ENCODE assay signal across 8 cellular contexts in the genomic region with DNA sequence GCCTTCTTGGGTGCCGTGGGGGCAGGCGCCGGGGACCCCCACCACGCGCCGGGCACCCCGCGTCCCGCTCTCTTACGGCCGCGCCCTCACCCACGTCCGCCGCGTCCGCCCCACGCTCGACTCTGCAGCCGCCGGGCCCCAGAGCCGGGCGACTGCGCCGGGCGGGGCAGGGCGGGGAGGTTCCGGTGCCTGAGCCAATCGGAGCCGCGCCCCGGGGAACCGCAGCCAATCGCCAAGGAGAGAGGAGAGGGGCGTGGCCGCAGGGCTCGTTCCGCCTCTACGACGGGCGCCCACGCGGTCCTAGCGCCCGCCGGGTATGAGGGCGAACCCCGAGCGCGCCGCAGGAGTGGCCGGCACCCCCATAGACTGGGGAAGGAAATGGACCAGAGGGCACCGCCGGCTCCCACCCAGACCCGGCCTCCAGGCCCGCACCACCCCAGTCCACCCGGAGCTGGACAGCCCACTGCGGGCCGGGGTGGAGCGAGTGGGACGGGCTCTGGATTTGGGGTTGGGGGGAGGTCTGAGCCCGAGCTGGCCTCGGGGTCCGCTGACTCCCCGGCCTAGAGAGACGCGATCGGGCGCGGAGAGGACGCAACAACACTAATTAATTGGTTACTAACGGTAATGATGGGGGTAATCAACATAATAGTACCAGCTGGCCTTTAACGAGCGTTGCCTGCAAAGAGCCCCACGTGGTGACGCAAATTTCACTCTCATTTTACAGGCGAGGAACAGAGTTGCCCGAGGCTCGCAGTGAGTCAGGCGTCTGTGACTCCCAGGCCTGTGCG. TPM values are rescaled to one million over a fixed set of nuclear protein-coding genes. Genes with fewer than 3 reads are reported as not detected.
DNase-seq lines count a peak whose midpoint lies in the region; ATAC-seq and TF ChIP-seq lines count a peak whose summit lies in the region.

A gene (minus strand): TSS at position 126 of the 788 bp plus-strand sequence. CDS start 183 bp downstream, outside the sequence.

- no peak for TF ChIP-seq CTCF in esophagus squamous epithelium (IDR thresholded peaks at IDR 0.05)

- H3K27me3 ChIP-seq in esophagus squamous epithelium: no peaks in the 10 kb centered on the region

- no peaks in the 10 kb centered on the region for H3K36me3 Mint-ChIP-seq in naive B cell
- H3K36me3 Mint-ChIP-seq in stimulated activated effector memory CD8-positive, alpha-beta T cell treated with anti-CD3 and anti-CD28 coated beads, Interleukin-12 subunit alpha, Interleukin-12 subunit beta, amount 100 ng/mL, for 72 hours: peaks cover 19% of the 10 kb centered on the region

- H3K9me3 Mint-ChIP-seq in naive B cell: no peaks in the 10 kb centered on the region
- no peaks in the 10 kb centered on the region for H3K9me3 Mint-ChIP-seq in stimulated activated effector memory CD8-positive, alpha-beta T cell treated with anti-CD3 and anti-CD28 coated beads, Interleukin-12 subunit alpha, Interleukin-12 subunit beta, amount 100 ng/mL, for 72 hours

- H3K27ac Mint-ChIP-seq in naive B cell: peak within 1 kb of the TSS; percentile 56 to 97 (median 80)
- peak within 1 kb of the TSS; percentile 95 for H3K27ac Mint-ChIP-seq in stimulated activated effector memory CD8-positive, alpha-beta T cell treated with anti-CD3 and anti-CD28 coated beads, Interleukin-12 subunit alpha, Interleukin-12 subunit beta, amount 100 ng/mL, for 72 hours

- peaks cover 22 to 55% (median 25%) of the 10 kb centered on the region in 3 donors for H3K4me1 ChIP-seq in esophagus squamous epithelium

- H3K4me3 Mint-ChIP-seq in naive B cell: peak within 1 kb of the TSS; percentile 86 to 99 (median 93)
- H3K4me3 Mint-ChIP-seq in stimulated activated effector memory CD8-positive, alpha-beta T cell treated with anti-CD3 and anti-CD28 coated beads, Interleukin-12 subunit alpha, Interleukin-12 subunit beta, amount 100 ng/mL, for 72 hours: peak within 1 kb of the TSS; percentile 98

- H3K27me3 Mint-ChIP-seq in naive B cell: no peaks in the 10 kb centered on the region

- peak; percentile 71 for ATAC-seq in GM21737 (IDR thresholded peaks at IDR 0.05; ENCODE audit: unreplicated experiment)
- ATAC-seq in naive B cell (ENCODE audit: low read depth in 2 of 2): peak; percentile 87 to 89
- ATAC-seq in stimulated activated effector memory CD8-positive, alpha-beta T cell treated with anti-CD3 and anti-CD28 coated beads, Interleukin-12 subunit alpha, Interleukin-12 subunit beta, amount 100 ng/mL, for 72 hours: peak; percentile 96

- no peaks in the 10 kb centered on the region for H3K9me3 ChIP-seq in esophagus squamous epithelium

- peaks cover 33 to 46% (median 35%) of the 10 kb centered on the region in 3 donors for H3K4me1 Mint-ChIP-seq in naive B cell
- peaks cover 43% of the 10 kb centered on the region for H3K4me1 Mint-ChIP-seq in stimulated activated effector memory CD8-positive, alpha-beta T cell treated with anti-CD3 and anti-CD28 coated beads, Interleukin-12 subunit alpha, Interleukin-12 subunit beta, amount 100 ng/mL, for 72 hours

- intact Hi-C loops in esophagus squamous epithelium (cut with DNase I): no loop called here

- peak within 1 kb of the TSS; percentile 76 to 95 (median 76) for H3K4me3 ChIP-seq in esophagus squamous epithelium

- DNase-seq in DMS79 treated with DMSO at 0.1 percent for 48 hours (lab: John Stamatoyannopoulos, UW) (peak; percentile 86), KG1 (lab: John Stamatoyannopoulos, UW) (peak; percentile 89), esophagus squamous epithelium (lab: John Stamatoyannopoulos, UW) (peak; percentile 72), naive B cell (peak; percentile 93)
- DNase-seq in activated T-cell treated with anti-CD3 and anti-CD28 coated beads, Interleukin-2, amount 50 U/mL, for 48 hours: peak; percentile 95 to 97
- peak; percentile 95 to 97 for DNase-seq in stimulated activated effector memory CD8-positive, alpha-beta T cell treated with anti-CD3 and anti-CD28 coated beads, Interleukin-12 subunit alpha, Interleukin-12 subunit beta, amount 100 ng/mL, for 72 hours (ENCODE audit: low spot score in 2 of 2)

- H3K27ac ChIP-seq in esophagus squamous epithelium: peak within 1 kb of the TSS; percentile 77 to 92 (median 90)

- peak in 3 of 4 donors; percentile 82 to 89 (median 85) for TF ChIP-seq POLR2A in esophagus squamous epithelium (IDR thresholded peaks at IDR 0.05)

- H3K36me3 ChIP-seq in esophagus squamous epithelium: no peaks in the 10 kb centered on the region

- WGBS in esophagus squamous epithelium, 2 donors: 0 to 1% methylated on average over 11 to 14 of the region's 81 CpGs

TF ChIP-seq in PFSK-1, 5 proteins besides CTCF, POLR2A, EP300 and RAD21:
- TF ChIP-seq SIN3A (IDR thresholded peaks at IDR 0.05; ENCODE audit: borderline replicate concordance, insufficient read depth, low read length) (no peak), TAF1 (IDR thresholded peaks at IDR 0.05; ENCODE audit: borderline replicate concordance, insufficient read depth, low read length) (peak; percentile 77), FOXP2 (optimal IDR thresholded peaks at IDR 0.05; ENCODE audit: borderline replicate concordance, extremely low read depth, extremely low read length, insufficient read depth) (peak; percentile 83), POLR2AphosphoS5 (IDR thresholded peaks at IDR 0.05; ENCODE audit: low read depth, low read length) (peak; percentile 75)
- TF ChIP-seq, protein P1, sequence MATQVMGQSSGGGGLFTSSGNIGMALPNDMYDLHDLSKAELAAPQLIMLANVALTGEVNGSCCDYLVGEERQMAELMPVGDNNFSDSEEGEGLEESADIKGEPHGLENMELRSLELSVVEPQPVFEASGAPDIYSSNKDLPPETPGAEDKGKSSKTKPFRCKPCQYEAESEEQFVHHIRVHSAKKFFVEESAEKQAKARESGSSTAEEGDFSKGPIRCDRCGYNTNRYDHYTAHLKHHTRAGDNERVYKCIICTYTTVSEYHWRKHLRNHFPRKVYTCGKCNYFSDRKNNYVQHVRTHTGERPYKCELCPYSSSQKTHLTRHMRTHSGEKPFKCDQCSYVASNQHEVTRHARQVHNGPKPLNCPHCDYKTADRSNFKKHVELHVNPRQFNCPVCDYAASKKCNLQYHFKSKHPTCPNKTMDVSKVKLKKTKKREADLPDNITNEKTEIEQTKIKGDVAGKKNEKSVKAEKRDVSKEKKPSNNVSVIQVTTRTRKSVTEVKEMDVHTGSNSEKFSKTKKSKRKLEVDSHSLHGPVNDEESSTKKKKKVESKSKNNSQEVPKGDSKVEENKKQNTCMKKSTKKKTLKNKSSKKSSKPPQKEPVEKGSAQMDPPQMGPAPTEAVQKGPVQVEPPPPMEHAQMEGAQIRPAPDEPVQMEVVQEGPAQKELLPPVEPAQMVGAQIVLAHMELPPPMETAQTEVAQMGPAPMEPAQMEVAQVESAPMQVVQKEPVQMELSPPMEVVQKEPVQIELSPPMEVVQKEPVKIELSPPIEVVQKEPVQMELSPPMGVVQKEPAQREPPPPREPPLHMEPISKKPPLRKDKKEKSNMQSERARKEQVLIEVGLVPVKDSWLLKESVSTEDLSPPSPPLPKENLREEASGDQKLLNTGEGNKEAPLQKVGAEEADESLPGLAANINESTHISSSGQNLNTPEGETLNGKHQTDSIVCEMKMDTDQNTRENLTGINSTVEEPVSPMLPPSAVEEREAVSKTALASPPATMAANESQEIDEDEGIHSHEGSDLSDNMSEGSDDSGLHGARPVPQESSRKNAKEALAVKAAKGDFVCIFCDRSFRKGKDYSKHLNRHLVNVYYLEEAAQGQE (IDR thresholded peaks at IDR 0.05; ENCODE audit: insufficient read depth in 1 of 2, low read depth in 2 of 2, low read length in 2 of 2): no peak

RNA-seq across cellular contexts. Expression of the gene that starts here (rescaled TPM):
- polyA plus RNA-seq in PFSK-1 (2012; ENCODE audit: insufficient read length, low read depth): 175 TPM
- total RNA-seq in esophagus squamous epithelium: 10 to 100 TPM; 22.5 to 50.4 (median 37.3) TPM
- polyA plus RNA-seq in naive B cell (ENCODE audit: low read depth in 6 of 6): 10 to 100 TPM; 19.1 to 37.6 (median 26.7) TPM

Comparison
In these comparisons a context has a peak if more than half of its experiments do, and no peak if none do; other contexts are left out.
1. Peak in every context shown above with its lines: DNase-seq, ATAC-seq, H3K4me3 ChIP-seq and H3K27ac ChIP-seq.